In genomic region chr2:152047826-152048476, GRCh38 we compare ENCODE assay signal across 8 cellular contexts. TPM values are rescaled to one million over a fixed set of nuclear protein-coding genes. Genes with fewer than 3 reads are reported as not detected.
A peak's percentile ranks its signal among the peaks of the same experiment; 100 is the strongest.
DNase-seq lines count a peak whose midpoint lies in the region; ATAC-seq and TF ChIP-seq lines count a peak whose summit lies in the region.

No MANE protein-coding gene starts in this region.

- H3K9ac ChIP-seq in HCT116 (ENCODE audit: low read length) (no peak overlapping the region), SU-DHL-6 (ENCODE audit: low read length) (no peak overlapping the region)

- H3K36me3 Mint-ChIP-seq in mesothelial cell of epicardium: no peaks in the 10 kb centered on the region

- H3K27me3 Mint-ChIP-seq in mesothelial cell of epicardium (ENCODE audit: low read depth): peaks cover 4% of the 10 kb centered on the region

- DNase-seq in ELR (ENCODE audit: low read depth) (peak; percentile 41), HCT116 (ENCODE audit: low read depth, low spot score) (no peak), left lung (no peak), mesothelial cell of epicardium (ENCODE audit: low spot score in 2 of 2, unreplicated experiment in 2 of 2) (no peak), islet precursor cell (no peak)
- DNase-seq in activated CD4-positive, CD25-positive, alpha-beta regulatory T cell treated with anti-CD3 and anti-CD28 coated beads, Interleukin-2, amount 50 U/mL, for 72 hours: no peak
- DNase-seq in activated CD4-positive, alpha-beta T cell treated with anti-CD3 and anti-CD28 coated beads for 1 hour: no peak

- no peaks in the 10 kb centered on the region for H3K4me1 ChIP-seq in HCT116 (ENCODE audit: control insufficient read depth in 1 of 2, insufficient read depth in 2 of 2, low read length in 2 of 2)
- H3K4me1 ChIP-seq in left lung: peaks cover 0 to 12% of the 10 kb centered on the region in 2 donors

- RAD21 ChIA-PET in HCT116 (lab: Charles Lee; ENCODE audit: low non-redundant PET in 1 of 2, low total read pairs in 2 of 2, uncharacterized antibody in 2 of 2, unreplicated experiment in 2 of 2): no interaction called here

- H3K27ac ChIP-seq in HCT116 (ENCODE audit: low read depth, low read length) (no peak overlapping the region), SU-DHL-6 (ENCODE audit: low read depth, low read length) (no peak overlapping the region), left lung (no peak overlapping the region)

- TF ChIP-seq CTCF in HCT116 (IDR thresholded peaks at IDR 0.05 in 2 of 3, conservative IDR thresholded peaks at IDR 0.05 in 1 of 3; ENCODE audit: borderline replicate concordance in 1 of 3, insufficient read depth in 1 of 3, low read depth in 2 of 3, low read length in 2 of 3): peak; percentile 6 to 74 (median 63); a peak in 4 of 6 replicates
- TF ChIP-seq CTCF in SU-DHL-6 (IDR thresholded peaks at IDR 0.05; ENCODE audit: insufficient read depth, low read length, poor library complexity, severe bottlenecking): peak; percentile 51
- no peak for TF ChIP-seq CTCF in left lung (IDR thresholded peaks at IDR 0.05)
- no peak for TF ChIP-seq CTCF in mesothelial cell of epicardium (IDR thresholded peaks at IDR 0.05; ENCODE audit: unreplicated experiment)

- peak; percentile 74 for ATAC-seq in HCT116
- peak; percentile 29 for ATAC-seq in left lung

- BruUV-seq in HCT116 (replicated peaks; lab: Mats Ljungman, UMichigan): no TSS peak

- no peaks in the 10 kb centered on the region for H3K27me3 ChIP-seq in HCT116 (ENCODE audit: insufficient read depth, low read length)
- H3K27me3 ChIP-seq in SU-DHL-6 (ENCODE audit: low read length): no peaks in the 10 kb centered on the region
- no peaks in the 10 kb centered on the region for H3K27me3 ChIP-seq in left lung

- H3K4me1 Mint-ChIP-seq in mesothelial cell of epicardium: peaks cover 9% of the 10 kb centered on the region

- no peak overlapping the region for H3K27ac Mint-ChIP-seq in mesothelial cell of epicardium

- intact Hi-C loops in HCT116 (cut with micrococcal nuclease): no loop called here
- intact Hi-C loops in left lung (cut with DNase I): no loop called here

- no peak overlapping the region for H3K4me3 Mint-ChIP-seq in mesothelial cell of epicardium

- CTCF ChIA-PET in HCT116 (lab: Charles Lee): interaction anchor here (1.6 to 1.8 kb wide), 2 partner anchors 8 to 12 kb away, joined by 4 to 5 read pairs; no protein-coding TSS in a partner anchor

- TF ChIP-seq RAD21 in HCT116 (IDR thresholded peaks at IDR 0.05; ENCODE audit: low read depth): no peak; the same call in 1 of the 2 replicates

- H3K79me2 ChIP-seq in HCT116 (ENCODE audit: insufficient read depth, low read length) (no peaks in the 10 kb centered on the region), SU-DHL-6 (ENCODE audit: insufficient read depth, low read length) (no peaks in the 10 kb centered on the region)

- H3K4me2 ChIP-seq in HCT116 (ENCODE audit: low read length): no peak overlapping the region
- H3K4me2 ChIP-seq in SU-DHL-6 (ENCODE audit: low read depth, low read length, poor library complexity, severe bottlenecking): no peak overlapping the region

- POLR2A ChIA-PET in HCT116 (lab: Charles Lee): no interaction called here

- H3K9me3 ChIP-seq in HCT116 (ENCODE audit: control insufficient read depth in 1 of 2, insufficient read depth in 1 of 2, low read depth in 1 of 2, low read length in 2 of 2) (no peaks in the 10 kb centered on the region), SU-DHL-6 (ENCODE audit: insufficient read depth, low read length) (no peaks in the 10 kb centered on the region), left lung (no peaks in the 10 kb centered on the region)

- H3K36me3 ChIP-seq in HCT116 (ENCODE audit: control insufficient read depth in 1 of 2, insufficient read depth in 2 of 2, low read length in 2 of 2): no peaks in the 10 kb centered on the region
- H3K36me3 ChIP-seq in SU-DHL-6 (ENCODE audit: low read length): no peaks in the 10 kb centered on the region
- no peaks in the 10 kb centered on the region for H3K36me3 ChIP-seq in left lung

- TF ChIP-seq POLR2A in HCT116 (IDR thresholded peaks at IDR 0.05; ENCODE audit: borderline replicate concordance, extremely low read depth, insufficient read depth, insufficient read length): no peak

- H3K9me2 ChIP-seq in HCT116 (ENCODE audit: insufficient read depth): no peaks in the 10 kb centered on the region
- H3K9me2 ChIP-seq in SU-DHL-6 (replicated peaks; ENCODE audit: insufficient read depth, low read length): no peaks in the 10 kb centered on the region

- H4K20me1 ChIP-seq in HCT116 (ENCODE audit: insufficient read depth) (no peaks in the 10 kb centered on the region), SU-DHL-6 (ENCODE audit: low read depth, low read length) (no peaks in the 10 kb centered on the region)

- H3K9me3 Mint-ChIP-seq in mesothelial cell of epicardium: no peaks in the 10 kb centered on the region

- no peak overlapping the region for H2AFZ ChIP-seq in HCT116 (ENCODE audit: low read depth, low read length, poor library complexity, severe bottlenecking)
- H2AFZ ChIP-seq in SU-DHL-6 (ENCODE audit: low read depth, low read length, severe bottlenecking): no peak overlapping the region

- H3K4me3 ChIP-seq in HCT116 (replicated peaks in 1 of 2; ENCODE audit: low read depth in 1 of 2, low read length in 2 of 2): no peak overlapping the region
- H3K4me3 ChIP-seq in SU-DHL-6 (ENCODE audit: insufficient read depth, low read length, poor library complexity, severe bottlenecking): no peak overlapping the region
- H3K4me3 ChIP-seq in left lung: no peak overlapping the region

- no peaks in the 10 kb centered on the region for H3F3A ChIP-seq in SU-DHL-6 (ENCODE audit: insufficient read depth)

TF ChIP-seq in HCT116, 20 proteins besides CTCF, POLR2A, EP300 and RAD21:
- TF ChIP-seq ZNF274 (IDR thresholded peaks at IDR 0.05; ENCODE audit: low read depth, low read length): no peak
- TF ChIP-seq, protein P1, sequence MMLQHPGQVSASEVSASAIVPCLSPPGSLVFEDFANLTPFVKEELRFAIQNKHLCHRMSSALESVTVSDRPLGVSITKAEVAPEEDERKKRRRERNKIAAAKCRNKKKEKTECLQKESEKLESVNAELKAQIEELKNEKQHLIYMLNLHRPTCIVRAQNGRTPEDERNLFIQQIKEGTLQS (IDR thresholded peaks at IDR 0.05): no peak
- no peak for TF ChIP-seq TCF7L2 (IDR thresholded peaks at IDR 0.05; ENCODE audit: borderline replicate concordance, extremely low read depth, insufficient read depth, insufficient read length)
- no peak for TF ChIP-seq EZH2phosphoT487 (IDR thresholded peaks at IDR 0.05; ENCODE audit: borderline replicate concordance)
- TF ChIP-seq SP1 (IDR thresholded peaks at IDR 0.05; ENCODE audit: low read depth): no peak
- TF ChIP-seq POLR2AphosphoS5 (IDR thresholded peaks at IDR 0.05; ENCODE audit: low read depth, low read length): no peak
- no peak for TF ChIP-seq REST (IDR thresholded peaks at IDR 0.05; ENCODE audit: low read depth)
- TF ChIP-seq EZH2 (IDR thresholded peaks at IDR 0.05): no peak
- no peak for TF ChIP-seq YY1 (IDR thresholded peaks at IDR 0.05; ENCODE audit: extremely low read depth, insufficient replicate concordance, low read depth, low read length)
- no peak for TF ChIP-seq FOSL1 (IDR thresholded peaks at IDR 0.05; ENCODE audit: low read depth)
- no peak for TF ChIP-seq ELF1 (IDR thresholded peaks at IDR 0.05; ENCODE audit: borderline replicate concordance, low read depth)
- TF ChIP-seq, protein P2, sequence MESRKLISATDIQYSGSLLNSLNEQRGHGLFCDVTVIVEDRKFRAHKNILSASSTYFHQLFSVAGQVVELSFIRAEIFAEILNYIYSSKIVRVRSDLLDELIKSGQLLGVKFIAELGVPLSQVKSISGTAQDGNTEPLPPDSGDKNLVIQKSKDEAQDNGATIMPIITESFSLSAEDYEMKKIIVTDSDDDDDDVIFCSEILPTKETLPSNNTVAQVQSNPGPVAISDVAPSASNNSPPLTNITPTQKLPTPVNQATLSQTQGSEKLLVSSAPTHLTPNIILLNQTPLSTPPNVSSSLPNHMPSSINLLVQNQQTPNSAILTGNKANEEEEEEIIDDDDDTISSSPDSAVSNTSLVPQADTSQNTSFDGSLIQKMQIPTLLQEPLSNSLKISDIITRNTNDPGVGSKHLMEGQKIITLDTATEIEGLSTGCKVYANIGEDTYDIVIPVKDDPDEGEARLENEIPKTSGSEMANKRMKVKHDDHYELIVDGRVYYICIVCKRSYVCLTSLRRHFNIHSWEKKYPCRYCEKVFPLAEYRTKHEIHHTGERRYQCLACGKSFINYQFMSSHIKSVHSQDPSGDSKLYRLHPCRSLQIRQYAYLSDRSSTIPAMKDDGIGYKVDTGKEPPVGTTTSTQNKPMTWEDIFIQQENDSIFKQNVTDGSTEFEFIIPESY (IDR thresholded peaks at IDR 0.05; ENCODE audit: extremely low read depth, insufficient replicate concordance, low read length): no peak

RNA-seq across cellular contexts. Expression of gene CACNB4, which starts 50.9 kb away (rescaled TPM):
- total RNA-seq in HCT116 (2021; ENCODE audit: unreplicated experiment): 2.0 TPM
- polyA plus RNA-seq in HCT116 (2012): 1.1 and 1.3 TPM in 2 replicates
- 1 to 10 TPM; 6.8 to 7.8 TPM for total RNA-seq in left lung
- 3.3 to 4.1 TPM (median 3.5 TPM) in 3 replicates for total RNA-seq in mesothelial cell of epicardium

Comparison
In these comparisons a context has a peak if more than half of its experiments do, and no peak if none do; other contexts are left out.
1. CTCF ChIP-seq: peak in HCT116 (3 of 3) and SU-DHL-6 (single experiment); none in left lung (0 of 2) and mesothelial cell of epicardium (single experiment).